Comparison of ENCODE assay signal across 1 cellular context in the genomic region with DNA sequence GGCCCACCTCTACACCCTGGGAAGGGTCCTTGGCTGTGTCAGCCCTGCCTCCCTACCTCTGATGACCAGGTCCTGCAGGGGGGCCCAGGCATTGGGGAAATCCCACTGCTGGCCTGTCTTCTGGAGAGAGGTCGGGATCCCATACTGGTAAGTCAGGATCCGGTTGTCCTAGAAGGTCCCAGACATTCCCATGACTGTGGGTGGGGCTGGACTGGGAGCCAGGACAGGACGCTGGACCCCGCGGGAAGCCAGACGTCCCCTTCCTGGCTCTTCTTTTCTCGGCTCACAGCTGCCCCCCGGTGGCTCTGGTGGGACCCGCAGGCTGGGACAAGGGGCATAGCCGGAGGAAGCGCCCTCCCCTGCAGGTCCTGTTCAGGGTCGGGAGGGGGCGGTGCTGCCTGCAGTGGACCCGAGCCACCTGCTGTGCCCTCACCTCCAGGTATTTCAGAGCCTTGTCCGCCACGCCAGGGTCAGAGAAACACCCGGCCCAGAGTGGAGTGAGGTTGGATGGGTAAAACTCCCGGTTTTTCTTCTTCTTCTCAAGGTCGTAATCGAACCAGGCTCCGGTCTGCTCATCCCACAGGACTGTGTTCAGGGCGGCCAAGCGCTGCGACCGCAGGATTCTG.
TF ChIP-seq lines count a peak whose summit lies in the region.

No MANE protein-coding gene starts in this region.

TF ChIP-seq in HepG2, 621 proteins besides CTCF, POLR2A, EP300 and RAD21 (continued from another document and continues in another):
- no peak for TF ChIP-seq ATF7 (IDR thresholded peaks at IDR 0.05)
- no peak for TF ChIP-seq ATF7 (CRISPR knock-in tag; IDR thresholded peaks at IDR 0.05)
- no peak for TF ChIP-seq JDP2 (CRISPR knock-in tag; IDR thresholded peaks at IDR 0.05; ENCODE audit: borderline replicate concordance)
- no peak for TF ChIP-seq RFX5 (IDR thresholded peaks at IDR 0.05; ENCODE audit: low read depth, low read length)
- TF ChIP-seq, protein P1, sequence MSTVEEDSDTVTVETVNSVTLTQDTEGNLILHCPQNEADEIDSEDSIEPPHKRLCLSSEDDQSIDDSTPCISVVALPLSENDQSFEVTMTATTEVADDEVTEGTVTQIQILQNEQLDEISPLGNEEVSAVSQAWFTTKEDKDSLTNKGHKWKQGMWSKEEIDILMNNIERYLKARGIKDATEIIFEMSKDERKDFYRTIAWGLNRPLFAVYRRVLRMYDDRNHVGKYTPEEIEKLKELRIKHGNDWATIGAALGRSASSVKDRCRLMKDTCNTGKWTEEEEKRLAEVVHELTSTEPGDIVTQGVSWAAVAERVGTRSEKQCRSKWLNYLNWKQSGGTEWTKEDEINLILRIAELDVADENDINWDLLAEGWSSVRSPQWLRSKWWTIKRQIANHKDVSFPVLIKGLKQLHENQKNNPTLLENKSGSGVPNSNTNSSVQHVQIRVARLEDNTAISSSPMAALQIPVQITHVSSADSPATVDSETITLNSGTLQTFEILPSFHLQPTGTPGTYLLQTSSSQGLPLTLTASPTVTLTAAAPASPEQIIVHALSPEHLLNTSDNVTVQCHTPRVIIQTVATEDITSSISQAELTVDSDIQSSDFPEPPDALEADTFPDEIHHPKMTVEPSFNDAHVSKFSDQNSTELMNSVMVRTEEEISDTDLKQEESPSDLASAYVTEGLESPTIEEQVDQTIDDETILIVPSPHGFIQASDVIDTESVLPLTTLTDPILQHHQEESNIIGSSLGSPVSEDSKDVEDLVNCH (CRISPR knock-in tag; IDR thresholded peaks at IDR 0.05), result no peak
- TF ChIP-seq FIP1L1 (IDR thresholded peaks at IDR 0.05; ENCODE audit: borderline replicate concordance, insufficient read depth, low read depth, low read length), result no peak
- TF ChIP-seq, protein P2, sequence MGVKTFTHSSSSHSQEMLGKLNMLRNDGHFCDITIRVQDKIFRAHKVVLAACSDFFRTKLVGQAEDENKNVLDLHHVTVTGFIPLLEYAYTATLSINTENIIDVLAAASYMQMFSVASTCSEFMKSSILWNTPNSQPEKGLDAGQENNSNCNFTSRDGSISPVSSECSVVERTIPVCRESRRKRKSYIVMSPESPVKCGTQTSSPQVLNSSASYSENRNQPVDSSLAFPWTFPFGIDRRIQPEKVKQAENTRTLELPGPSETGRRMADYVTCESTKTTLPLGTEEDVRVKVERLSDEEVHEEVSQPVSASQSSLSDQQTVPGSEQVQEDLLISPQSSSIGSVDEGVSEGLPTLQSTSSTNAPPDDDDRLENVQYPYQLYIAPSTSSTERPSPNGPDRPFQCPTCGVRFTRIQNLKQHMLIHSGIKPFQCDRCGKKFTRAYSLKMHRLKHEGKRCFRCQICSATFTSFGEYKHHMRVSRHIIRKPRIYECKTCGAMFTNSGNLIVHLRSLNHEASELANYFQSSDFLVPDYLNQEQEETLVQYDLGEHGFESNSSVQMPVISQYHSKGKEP (CRISPR knock-in tag; IDR thresholded peaks at IDR 0.05), result no peak
- TF ChIP-seq ZNF530 (CRISPR knock-in tag; IDR thresholded peaks at IDR 0.05; ENCODE audit: low read depth), result no peak
- TF ChIP-seq, protein P3, sequence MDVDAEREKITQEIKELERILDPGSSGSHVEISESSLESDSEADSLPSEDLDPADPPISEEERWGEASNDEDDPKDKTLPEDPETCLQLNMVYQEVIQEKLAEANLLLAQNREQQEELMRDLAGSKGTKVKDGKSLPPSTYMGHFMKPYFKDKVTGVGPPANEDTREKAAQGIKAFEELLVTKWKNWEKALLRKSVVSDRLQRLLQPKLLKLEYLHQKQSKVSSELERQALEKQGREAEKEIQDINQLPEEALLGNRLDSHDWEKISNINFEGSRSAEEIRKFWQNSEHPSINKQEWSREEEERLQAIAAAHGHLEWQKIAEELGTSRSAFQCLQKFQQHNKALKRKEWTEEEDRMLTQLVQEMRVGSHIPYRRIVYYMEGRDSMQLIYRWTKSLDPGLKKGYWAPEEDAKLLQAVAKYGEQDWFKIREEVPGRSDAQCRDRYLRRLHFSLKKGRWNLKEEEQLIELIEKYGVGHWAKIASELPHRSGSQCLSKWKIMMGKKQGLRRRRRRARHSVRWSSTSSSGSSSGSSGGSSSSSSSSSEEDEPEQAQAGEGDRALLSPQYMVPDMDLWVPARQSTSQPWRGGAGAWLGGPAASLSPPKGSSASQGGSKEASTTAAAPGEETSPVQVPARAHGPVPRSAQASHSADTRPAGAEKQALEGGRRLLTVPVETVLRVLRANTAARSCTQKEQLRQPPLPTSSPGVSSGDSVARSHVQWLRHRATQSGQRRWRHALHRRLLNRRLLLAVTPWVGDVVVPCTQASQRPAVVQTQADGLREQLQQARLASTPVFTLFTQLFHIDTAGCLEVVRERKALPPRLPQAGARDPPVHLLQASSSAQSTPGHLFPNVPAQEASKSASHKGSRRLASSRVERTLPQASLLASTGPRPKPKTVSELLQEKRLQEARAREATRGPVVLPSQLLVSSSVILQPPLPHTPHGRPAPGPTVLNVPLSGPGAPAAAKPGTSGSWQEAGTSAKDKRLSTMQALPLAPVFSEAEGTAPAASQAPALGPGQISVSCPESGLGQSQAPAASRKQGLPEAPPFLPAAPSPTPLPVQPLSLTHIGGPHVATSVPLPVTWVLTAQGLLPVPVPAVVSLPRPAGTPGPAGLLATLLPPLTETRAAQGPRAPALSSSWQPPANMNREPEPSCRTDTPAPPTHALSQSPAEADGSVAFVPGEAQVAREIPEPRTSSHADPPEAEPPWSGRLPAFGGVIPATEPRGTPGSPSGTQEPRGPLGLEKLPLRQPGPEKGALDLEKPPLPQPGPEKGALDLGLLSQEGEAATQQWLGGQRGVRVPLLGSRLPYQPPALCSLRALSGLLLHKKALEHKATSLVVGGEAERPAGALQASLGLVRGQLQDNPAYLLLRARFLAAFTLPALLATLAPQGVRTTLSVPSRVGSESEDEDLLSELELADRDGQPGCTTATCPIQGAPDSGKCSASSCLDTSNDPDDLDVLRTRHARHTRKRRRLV (CRISPR knock-in tag; IDR thresholded peaks at IDR 0.05), result no peak
- TF ChIP-seq ZNF792 (CRISPR knock-in tag; IDR thresholded peaks at IDR 0.05), result 0 out of 2 replicates have a peak, but pooled peaks have one; percentile 36
- no peak for TF ChIP-seq SRSF4 (IDR thresholded peaks at IDR 0.05; ENCODE audit: low read depth, low read length, poor library complexity, severe bottlenecking)
- TF ChIP-seq NCOR1 (IDR thresholded peaks at IDR 0.05; ENCODE audit: borderline replicate concordance, low read length), result no peak
- TF ChIP-seq, protein P4, sequence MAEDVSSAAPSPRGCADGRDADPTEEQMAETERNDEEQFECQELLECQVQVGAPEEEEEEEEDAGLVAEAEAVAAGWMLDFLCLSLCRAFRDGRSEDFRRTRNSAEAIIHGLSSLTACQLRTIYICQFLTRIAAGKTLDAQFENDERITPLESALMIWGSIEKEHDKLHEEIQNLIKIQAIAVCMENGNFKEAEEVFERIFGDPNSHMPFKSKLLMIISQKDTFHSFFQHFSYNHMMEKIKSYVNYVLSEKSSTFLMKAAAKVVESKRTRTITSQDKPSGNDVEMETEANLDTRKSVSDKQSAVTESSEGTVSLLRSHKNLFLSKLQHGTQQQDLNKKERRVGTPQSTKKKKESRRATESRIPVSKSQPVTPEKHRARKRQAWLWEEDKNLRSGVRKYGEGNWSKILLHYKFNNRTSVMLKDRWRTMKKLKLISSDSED (CRISPR knock-in tag; IDR thresholded peaks at IDR 0.05), result no peak
- no peak for TF ChIP-seq NR1H2 (CRISPR knock-in tag; IDR thresholded peaks at IDR 0.05; ENCODE audit: borderline replicate concordance, low read depth)
- no peak for TF ChIP-seq ZIK1 (CRISPR knock-in tag; IDR thresholded peaks at IDR 0.05; ENCODE audit: borderline replicate concordance, low read depth)
- TF ChIP-seq FOXP1 (IDR thresholded peaks at IDR 0.05), result no peak
- no peak for TF ChIP-seq FOXP1 (CRISPR knock-in tag; IDR thresholded peaks at IDR 0.05)
- no peak for TF ChIP-seq GABPA (IDR thresholded peaks at IDR 0.05; ENCODE audit: low read depth, low read length)
- no peak for TF ChIP-seq GABPA (CRISPR knock-in tag; IDR thresholded peaks at IDR 0.05; ENCODE audit: low read depth)
- TF ChIP-seq BRCA1 (CRISPR knock-in tag; IDR thresholded peaks at IDR 0.05), result no peak
- no peak for TF ChIP-seq SP1 (IDR thresholded peaks at IDR 0.05)
- TF ChIP-seq SP1 (CRISPR knock-in tag; IDR thresholded peaks at IDR 0.05), result no peak
- TF ChIP-seq MED1 (CRISPR knock-in tag; IDR thresholded peaks at IDR 0.05), result peak; percentile 41; the same call in 1 of the 2 replicates
- TF ChIP-seq PCBP1 (IDR thresholded peaks at IDR 0.05; ENCODE audit: borderline replicate concordance, low read depth, low read length), result no peak
- no peak for TF ChIP-seq ZNF629 (CRISPR knock-in tag; conservative IDR thresholded peaks at IDR 0.05)
- TF ChIP-seq ZNF607 (CRISPR knock-in tag; IDR thresholded peaks at IDR 0.05; ENCODE audit: borderline replicate concordance), result peak; percentile 80; the same call in 1 of the 2 replicates
- TF ChIP-seq SP4 (CRISPR knock-in tag; IDR thresholded peaks at IDR 0.05), result peak; percentile 73
- no peak for TF ChIP-seq ZNF382 (CRISPR knock-in tag; IDR thresholded peaks at IDR 0.05; ENCODE audit: borderline replicate concordance)
- no peak for TF ChIP-seq HNRNPH1 (optimal IDR thresholded peaks at IDR 0.05; ENCODE audit: low read depth, low read length)
- TF ChIP-seq, protein P5, sequence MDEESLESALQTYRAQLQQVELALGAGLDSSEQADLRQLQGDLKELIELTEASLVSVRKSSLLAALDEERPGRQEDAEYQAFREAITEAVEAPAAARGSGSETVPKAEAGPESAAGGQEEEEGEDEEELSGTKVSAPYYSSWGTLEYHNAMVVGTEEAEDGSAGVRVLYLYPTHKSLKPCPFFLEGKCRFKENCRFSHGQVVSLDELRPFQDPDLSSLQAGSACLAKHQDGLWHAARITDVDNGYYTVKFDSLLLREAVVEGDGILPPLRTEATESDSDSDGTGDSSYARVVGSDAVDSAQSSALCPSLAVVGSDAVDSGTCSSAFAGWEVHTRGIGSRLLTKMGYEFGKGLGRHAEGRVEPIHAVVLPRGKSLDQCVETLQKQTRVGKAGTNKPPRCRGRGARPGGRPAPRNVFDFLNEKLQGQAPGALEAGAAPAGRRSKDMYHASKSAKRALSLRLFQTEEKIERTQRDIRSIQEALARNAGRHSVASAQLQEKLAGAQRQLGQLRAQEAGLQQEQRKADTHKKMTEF (CRISPR knock-in tag; IDR thresholded peaks at IDR 0.05), result peak; percentile 70; the same call in 1 of the 2 replicates
- TF ChIP-seq THYN1 (CRISPR knock-in tag; IDR thresholded peaks at IDR 0.05; ENCODE audit: borderline replicate concordance, low read depth), result no peak
- TF ChIP-seq, protein P6, sequence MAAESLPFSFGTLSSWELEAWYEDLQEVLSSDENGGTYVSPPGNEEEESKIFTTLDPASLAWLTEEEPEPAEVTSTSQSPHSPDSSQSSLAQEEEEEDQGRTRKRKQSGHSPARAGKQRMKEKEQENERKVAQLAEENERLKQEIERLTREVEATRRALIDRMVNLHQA (CRISPR knock-in tag; IDR thresholded peaks at IDR 0.05), result no peak
- no peak for TF ChIP-seq GFI1 (CRISPR knock-in tag; IDR thresholded peaks at IDR 0.05; ENCODE audit: borderline replicate concordance)
- TF ChIP-seq, protein P7, sequence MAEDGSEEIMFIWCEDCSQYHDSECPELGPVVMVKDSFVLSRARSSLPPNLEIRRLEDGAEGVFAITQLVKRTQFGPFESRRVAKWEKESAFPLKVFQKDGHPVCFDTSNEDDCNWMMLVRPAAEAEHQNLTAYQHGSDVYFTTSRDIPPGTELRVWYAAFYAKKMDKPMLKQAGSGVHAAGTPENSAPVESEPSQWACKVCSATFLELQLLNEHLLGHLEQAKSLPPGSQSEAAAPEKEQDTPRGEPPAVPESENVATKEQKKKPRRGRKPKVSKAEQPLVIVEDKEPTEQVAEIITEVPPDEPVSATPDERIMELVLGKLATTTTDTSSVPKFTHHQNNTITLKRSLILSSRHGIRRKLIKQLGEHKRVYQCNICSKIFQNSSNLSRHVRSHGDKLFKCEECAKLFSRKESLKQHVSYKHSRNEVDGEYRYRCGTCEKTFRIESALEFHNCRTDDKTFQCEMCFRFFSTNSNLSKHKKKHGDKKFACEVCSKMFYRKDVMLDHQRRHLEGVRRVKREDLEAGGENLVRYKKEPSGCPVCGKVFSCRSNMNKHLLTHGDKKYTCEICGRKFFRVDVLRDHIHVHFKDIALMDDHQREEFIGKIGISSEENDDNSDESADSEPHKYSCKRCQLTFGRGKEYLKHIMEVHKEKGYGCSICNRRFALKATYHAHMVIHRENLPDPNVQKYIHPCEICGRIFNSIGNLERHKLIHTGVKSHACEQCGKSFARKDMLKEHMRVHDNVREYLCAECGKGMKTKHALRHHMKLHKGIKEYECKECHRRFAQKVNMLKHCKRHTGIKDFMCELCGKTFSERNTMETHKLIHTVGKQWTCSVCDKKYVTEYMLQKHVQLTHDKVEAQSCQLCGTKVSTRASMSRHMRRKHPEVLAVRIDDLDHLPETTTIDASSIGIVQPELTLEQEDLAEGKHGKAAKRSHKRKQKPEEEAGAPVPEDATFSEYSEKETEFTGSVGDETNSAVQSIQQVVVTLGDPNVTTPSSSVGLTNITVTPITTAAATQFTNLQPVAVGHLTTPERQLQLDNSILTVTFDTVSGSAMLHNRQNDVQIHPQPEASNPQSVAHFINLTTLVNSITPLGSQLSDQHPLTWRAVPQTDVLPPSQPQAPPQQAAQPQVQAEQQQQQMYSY (CRISPR knock-in tag; IDR thresholded peaks at IDR 0.05), result no peak
- TF ChIP-seq ETV6 (CRISPR knock-in tag; conservative IDR thresholded peaks at IDR 0.05), result no peak
- TF ChIP-seq HOXD1 (CRISPR knock-in tag; IDR thresholded peaks at IDR 0.05), result no peak
- TF ChIP-seq, protein P8, sequence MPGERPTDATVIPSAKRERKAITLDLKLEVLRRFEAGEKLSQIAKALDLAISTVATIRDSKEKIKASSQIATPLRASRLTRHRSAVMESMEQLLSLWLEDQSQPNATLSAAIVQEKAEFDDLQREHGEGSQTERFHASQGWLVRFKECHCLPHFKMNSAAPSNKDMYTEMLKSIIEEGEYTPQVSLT (CRISPR knock-in tag; IDR thresholded peaks at IDR 0.05; ENCODE audit: borderline replicate concordance, low read depth), result no peak
- TF ChIP-seq, protein P9, sequence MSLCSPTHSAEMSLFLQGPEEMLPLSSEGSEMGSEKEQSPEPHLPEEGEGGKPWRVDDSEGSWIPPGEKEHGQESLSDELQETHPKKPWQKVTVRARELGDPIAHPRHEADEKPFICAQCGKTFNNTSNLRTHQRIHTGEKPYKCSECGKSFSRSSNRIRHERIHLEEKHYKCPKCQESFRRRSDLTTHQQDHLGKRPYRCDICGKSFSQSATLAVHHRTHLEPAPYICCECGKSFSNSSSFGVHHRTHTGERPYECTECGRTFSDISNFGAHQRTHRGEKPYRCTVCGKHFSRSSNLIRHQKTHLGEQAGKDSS (CRISPR knock-in tag; IDR thresholded peaks at IDR 0.05; ENCODE audit: borderline replicate concordance, low read depth), result no peak; the same call in 1 of the 2 replicates
- TF ChIP-seq SMC3 (IDR thresholded peaks at IDR 0.05; ENCODE audit: low read length), result peak; percentile 42; the same call in 1 of the 2 replicates
- TF ChIP-seq, protein P10, sequence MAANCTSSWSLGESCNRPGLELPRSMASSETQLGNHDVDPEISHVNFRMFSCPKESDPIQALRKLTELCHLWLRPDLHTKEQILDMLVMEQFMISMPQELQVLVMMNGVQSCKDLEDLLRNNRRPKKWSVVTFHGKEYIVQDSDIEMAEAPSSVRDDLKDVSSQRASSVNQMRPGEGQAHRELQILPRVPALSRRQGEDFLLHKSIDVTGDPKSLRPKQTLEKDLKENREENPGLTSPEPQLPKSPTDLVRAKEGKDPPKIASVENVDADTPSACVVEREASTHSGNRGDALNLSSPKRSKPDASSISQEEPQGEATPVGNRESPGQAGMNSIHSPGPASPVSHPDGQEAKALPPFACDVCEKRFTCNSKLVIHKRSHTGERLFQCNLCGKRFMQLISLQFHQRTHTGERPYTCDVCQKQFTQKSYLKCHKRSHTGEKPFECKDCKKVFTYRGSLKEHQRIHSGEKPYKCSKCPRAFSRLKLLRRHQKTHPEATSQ (CRISPR knock-in tag; IDR thresholded peaks at IDR 0.05; ENCODE audit: borderline replicate concordance), result no peak
- TF ChIP-seq ZNF350 (CRISPR knock-in tag; IDR thresholded peaks at IDR 0.05; ENCODE audit: borderline replicate concordance, low read depth), result peak; percentile 57
- TF ChIP-seq ZFP37 (CRISPR knock-in tag; IDR thresholded peaks at IDR 0.05; ENCODE audit: borderline replicate concordance), result no peak
